Comparison of ENCODE assay signal across 1 cellular context in the genomic region with DNA sequence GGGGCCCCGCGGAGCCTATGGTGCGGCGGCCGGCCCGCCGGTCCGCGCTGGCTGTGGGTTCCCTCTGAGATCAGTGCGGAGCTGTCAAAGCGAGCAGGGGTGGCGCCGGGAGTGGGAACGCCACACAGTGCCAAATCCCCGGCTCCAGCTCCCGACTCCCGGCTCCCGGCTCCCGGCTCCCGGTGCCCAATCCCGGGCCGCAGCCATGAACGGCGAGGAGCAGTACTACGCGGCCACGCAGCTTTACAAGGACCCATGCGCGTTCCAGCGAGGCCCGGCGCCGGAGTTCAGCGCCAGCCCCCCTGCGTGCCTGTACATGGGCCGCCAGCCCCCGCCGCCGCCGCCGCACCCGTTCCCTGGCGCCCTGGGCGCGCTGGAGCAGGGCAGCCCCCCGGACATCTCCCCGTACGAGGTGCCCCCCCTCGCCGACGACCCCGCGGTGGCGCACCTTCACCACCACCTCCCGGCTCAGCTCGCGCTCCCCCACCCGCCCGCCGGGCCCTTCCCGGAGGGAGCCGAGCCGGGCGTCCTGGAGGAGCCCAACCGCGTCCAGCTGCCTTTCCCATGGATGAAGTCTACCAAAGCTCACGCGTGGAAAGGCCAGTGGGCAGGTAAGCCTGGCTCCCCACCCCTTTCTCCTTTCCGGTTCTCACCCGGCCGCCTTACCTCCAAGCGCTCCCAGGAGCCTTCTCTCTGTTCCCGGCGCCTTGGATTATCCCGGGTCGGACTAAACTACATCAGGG.
TF ChIP-seq lines count a peak whose summit lies in the region.

A gene (plus strand): TSS at position 67 of the 743 bp plus-strand sequence. CDS start 139 bp downstream, at position 206.

TF ChIP-seq in HepG2, 621 proteins besides CTCF, POLR2A, EP300 and RAD21 (continued from another document and continues in another):
- TF ChIP-seq JUN (CRISPR knock-in tag; IDR thresholded peaks at IDR 0.05) (no peak), ZNF333 (CRISPR knock-in tag; IDR thresholded peaks at IDR 0.05; ENCODE audit: borderline replicate concordance) (peak; percentile 68; the same call in 1 of the 2 replicates), ZNF326 (CRISPR knock-in tag; IDR thresholded peaks at IDR 0.05; ENCODE audit: borderline replicate concordance) (no peak), ZNF782 (CRISPR knock-in tag; IDR thresholded peaks at IDR 0.05; ENCODE audit: borderline replicate concordance) (no peak), MTA1 (CRISPR knock-in tag; IDR thresholded peaks at IDR 0.05; ENCODE audit: borderline replicate concordance) (peak; percentile 23; the same call in 1 of the 2 replicates), XRCC5 (optimal IDR thresholded peaks at IDR 0.05; ENCODE audit: low read length) (no peak), BCL6 (CRISPR knock-in tag; IDR thresholded peaks at IDR 0.05) (peak; percentile 6; the same call in 1 of the 2 replicates), ZNF709 (CRISPR knock-in tag; IDR thresholded peaks at IDR 0.05) (no peak), RNF2 (conservative IDR thresholded peaks at IDR 0.05; ENCODE audit: low read depth) (0 out of 2 replicates have a peak, but pooled peaks have one; percentile 49), FOXC1 (CRISPR knock-in tag; IDR thresholded peaks at IDR 0.05; ENCODE audit: borderline replicate concordance) (peak; percentile 39; the same call in 1 of the 2 replicates), GABPB1 (CRISPR knock-in tag; IDR thresholded peaks at IDR 0.05) (peak; percentile 55; the same call in 1 of the 2 replicates), HOXA9 (CRISPR knock-in tag; IDR thresholded peaks at IDR 0.05; ENCODE audit: borderline replicate concordance) (no peak), KLF12 (CRISPR knock-in tag; IDR thresholded peaks at IDR 0.05; ENCODE audit: borderline replicate concordance) (0 out of 2 replicates have a peak, but pooled peaks have one; percentile 42), CBX2 (IDR thresholded peaks at IDR 0.05; ENCODE audit: low read depth, low read length) (no peak), CBX2 (CRISPR knock-in tag; IDR thresholded peaks at IDR 0.05; ENCODE audit: low read depth) (peak; percentile 49; the same call in 1 of the 2 replicates)
- TF ChIP-seq, protein P1, sequence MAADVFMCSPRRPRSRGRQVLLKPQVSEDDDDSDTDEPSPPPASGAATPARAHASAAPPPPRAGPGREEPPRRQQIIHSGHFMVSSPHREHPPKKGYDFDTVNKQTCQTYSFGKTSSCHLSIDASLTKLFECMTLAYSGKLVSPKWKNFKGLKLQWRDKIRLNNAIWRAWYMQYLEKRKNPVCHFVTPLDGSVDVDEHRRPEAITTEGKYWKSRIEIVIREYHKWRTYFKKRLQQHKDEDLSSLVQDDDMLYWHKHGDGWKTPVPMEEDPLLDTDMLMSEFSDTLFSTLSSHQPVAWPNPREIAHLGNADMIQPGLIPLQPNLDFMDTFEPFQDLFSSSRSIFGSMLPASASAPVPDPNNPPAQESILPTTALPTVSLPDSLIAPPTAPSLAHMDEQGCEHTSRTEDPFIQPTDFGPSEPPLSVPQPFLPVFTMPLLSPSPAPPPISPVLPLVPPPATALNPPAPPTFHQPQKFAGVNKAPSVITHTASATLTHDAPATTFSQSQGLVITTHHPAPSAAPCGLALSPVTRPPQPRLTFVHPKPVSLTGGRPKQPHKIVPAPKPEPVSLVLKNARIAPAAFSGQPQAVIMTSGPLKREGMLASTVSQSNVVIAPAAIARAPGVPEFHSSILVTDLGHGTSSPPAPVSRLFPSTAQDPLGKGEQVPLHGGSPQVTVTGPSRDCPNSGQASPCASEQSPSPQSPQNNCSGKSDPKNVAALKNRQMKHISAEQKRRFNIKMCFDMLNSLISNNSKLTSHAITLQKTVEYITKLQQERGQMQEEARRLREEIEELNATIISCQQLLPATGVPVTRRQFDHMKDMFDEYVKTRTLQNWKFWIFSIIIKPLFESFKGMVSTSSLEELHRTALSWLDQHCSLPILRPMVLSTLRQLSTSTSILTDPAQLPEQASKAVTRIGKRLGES (CRISPR knock-in tag; IDR thresholded peaks at IDR 0.05; ENCODE audit: borderline replicate concordance) = no peak
- TF ChIP-seq, protein P2, sequence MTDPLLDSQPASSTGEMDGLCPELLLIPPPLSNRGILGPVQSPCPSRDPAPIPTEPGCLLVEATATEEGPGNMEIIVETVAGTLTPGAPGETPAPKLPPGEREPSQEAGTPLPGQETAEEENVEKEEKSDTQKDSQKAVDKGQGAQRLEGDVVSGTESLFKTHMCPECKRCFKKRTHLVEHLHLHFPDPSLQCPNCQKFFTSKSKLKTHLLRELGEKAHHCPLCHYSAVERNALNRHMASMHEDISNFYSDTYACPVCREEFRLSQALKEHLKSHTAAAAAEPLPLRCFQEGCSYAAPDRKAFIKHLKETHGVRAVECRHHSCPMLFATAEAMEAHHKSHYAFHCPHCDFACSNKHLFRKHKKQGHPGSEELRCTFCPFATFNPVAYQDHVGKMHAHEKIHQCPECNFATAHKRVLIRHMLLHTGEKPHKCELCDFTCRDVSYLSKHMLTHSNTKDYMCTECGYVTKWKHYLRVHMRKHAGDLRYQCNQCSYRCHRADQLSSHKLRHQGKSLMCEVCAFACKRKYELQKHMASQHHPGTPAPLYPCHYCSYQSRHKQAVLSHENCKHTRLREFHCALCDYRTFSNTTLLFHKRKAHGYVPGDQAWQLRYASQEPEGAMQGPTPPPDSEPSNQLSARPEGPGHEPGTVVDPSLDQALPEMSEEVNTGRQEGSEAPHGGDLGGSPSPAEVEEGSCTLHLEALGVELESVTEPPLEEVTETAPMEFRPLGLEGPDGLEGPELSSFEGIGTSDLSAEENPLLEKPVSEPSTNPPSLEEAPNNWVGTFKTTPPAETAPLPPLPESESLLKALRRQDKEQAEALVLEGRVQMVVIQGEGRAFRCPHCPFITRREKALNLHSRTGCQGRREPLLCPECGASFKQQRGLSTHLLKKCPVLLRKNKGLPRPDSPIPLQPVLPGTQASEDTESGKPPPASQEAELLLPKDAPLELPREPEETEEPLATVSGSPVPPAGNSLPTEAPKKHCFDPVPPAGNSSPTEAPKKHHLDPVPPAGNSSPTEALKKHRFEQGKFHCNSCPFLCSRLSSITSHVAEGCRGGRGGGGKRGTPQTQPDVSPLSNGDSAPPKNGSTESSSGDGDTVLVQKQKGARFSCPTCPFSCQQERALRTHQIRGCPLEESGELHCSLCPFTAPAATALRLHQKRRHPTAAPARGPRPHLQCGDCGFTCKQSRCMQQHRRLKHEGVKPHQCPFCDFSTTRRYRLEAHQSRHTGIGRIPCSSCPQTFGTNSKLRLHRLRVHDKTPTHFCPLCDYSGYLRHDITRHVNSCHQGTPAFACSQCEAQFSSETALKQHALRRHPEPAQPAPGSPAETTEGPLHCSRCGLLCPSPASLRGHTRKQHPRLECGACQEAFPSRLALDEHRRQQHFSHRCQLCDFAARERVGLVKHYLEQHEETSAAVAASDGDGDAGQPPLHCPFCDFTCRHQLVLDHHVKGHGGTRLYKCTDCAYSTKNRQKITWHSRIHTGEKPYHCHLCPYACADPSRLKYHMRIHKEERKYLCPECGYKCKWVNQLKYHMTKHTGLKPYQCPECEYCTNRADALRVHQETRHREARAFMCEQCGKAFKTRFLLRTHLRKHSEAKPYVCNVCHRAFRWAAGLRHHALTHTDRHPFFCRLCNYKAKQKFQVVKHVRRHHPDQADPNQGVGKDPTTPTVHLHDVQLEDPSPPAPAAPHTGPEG (CRISPR knock-in tag; IDR thresholded peaks at IDR 0.05) = 0 out of 2 replicates have a peak, but pooled peaks have one; percentile 33
- TF ChIP-seq, protein P3, sequence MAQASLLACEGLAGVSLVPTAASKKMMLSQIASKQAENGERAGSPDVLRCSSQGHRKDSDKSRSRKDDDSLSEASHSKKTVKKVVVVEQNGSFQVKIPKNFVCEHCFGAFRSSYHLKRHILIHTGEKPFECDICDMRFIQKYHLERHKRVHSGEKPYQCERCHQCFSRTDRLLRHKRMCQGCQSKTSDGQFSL (CRISPR knock-in tag; IDR thresholded peaks at IDR 0.05) = 0 out of 2 replicates have a peak, but pooled peaks have one; percentile 44
- TF ChIP-seq, protein P4, sequence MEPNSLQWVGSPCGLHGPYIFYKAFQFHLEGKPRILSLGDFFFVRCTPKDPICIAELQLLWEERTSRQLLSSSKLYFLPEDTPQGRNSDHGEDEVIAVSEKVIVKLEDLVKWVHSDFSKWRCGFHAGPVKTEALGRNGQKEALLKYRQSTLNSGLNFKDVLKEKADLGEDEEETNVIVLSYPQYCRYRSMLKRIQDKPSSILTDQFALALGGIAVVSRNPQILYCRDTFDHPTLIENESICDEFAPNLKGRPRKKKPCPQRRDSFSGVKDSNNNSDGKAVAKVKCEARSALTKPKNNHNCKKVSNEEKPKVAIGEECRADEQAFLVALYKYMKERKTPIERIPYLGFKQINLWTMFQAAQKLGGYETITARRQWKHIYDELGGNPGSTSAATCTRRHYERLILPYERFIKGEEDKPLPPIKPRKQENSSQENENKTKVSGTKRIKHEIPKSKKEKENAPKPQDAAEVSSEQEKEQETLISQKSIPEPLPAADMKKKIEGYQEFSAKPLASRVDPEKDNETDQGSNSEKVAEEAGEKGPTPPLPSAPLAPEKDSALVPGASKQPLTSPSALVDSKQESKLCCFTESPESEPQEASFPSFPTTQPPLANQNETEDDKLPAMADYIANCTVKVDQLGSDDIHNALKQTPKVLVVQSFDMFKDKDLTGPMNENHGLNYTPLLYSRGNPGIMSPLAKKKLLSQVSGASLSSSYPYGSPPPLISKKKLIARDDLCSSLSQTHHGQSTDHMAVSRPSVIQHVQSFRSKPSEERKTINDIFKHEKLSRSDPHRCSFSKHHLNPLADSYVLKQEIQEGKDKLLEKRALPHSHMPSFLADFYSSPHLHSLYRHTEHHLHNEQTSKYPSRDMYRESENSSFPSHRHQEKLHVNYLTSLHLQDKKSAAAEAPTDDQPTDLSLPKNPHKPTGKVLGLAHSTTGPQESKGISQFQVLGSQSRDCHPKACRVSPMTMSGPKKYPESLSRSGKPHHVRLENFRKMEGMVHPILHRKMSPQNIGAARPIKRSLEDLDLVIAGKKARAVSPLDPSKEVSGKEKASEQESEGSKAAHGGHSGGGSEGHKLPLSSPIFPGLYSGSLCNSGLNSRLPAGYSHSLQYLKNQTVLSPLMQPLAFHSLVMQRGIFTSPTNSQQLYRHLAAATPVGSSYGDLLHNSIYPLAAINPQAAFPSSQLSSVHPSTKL (CRISPR knock-in tag; IDR thresholded peaks at IDR 0.05) = no peak
- TF ChIP-seq, protein P5, sequence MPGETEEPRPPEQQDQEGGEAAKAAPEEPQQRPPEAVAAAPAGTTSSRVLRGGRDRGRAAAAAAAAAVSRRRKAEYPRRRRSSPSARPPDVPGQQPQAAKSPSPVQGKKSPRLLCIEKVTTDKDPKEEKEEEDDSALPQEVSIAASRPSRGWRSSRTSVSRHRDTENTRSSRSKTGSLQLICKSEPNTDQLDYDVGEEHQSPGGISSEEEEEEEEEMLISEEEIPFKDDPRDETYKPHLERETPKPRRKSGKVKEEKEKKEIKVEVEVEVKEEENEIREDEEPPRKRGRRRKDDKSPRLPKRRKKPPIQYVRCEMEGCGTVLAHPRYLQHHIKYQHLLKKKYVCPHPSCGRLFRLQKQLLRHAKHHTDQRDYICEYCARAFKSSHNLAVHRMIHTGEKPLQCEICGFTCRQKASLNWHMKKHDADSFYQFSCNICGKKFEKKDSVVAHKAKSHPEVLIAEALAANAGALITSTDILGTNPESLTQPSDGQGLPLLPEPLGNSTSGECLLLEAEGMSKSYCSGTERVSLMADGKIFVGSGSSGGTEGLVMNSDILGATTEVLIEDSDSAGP (CRISPR knock-in tag; IDR thresholded peaks at IDR 0.05; ENCODE audit: borderline replicate concordance) = peak; percentile 18; the same call in 1 of the 2 replicates
- TF ChIP-seq, protein P6, sequence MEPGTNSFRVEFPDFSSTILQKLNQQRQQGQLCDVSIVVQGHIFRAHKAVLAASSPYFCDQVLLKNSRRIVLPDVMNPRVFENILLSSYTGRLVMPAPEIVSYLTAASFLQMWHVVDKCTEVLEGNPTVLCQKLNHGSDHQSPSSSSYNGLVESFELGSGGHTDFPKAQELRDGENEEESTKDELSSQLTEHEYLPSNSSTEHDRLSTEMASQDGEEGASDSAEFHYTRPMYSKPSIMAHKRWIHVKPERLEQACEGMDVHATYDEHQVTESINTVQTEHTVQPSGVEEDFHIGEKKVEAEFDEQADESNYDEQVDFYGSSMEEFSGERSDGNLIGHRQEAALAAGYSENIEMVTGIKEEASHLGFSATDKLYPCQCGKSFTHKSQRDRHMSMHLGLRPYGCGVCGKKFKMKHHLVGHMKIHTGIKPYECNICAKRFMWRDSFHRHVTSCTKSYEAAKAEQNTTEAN (CRISPR knock-in tag; conservative IDR thresholded peaks at IDR 0.05) = no peak
- TF ChIP-seq, protein P7, sequence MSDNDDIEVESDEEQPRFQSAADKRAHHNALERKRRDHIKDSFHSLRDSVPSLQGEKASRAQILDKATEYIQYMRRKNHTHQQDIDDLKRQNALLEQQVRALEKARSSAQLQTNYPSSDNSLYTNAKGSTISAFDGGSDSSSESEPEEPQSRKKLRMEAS (IDR thresholded peaks at IDR 0.05) = peak; percentile 34; the same call in 1 of the 2 replicates
- TF ChIP-seq, protein P8, sequence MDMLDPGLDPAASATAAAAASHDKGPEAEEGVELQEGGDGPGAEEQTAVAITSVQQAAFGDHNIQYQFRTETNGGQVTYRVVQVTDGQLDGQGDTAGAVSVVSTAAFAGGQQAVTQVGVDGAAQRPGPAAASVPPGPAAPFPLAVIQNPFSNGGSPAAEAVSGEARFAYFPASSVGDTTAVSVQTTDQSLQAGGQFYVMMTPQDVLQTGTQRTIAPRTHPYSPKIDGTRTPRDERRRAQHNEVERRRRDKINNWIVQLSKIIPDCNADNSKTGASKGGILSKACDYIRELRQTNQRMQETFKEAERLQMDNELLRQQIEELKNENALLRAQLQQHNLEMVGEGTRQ (IDR thresholded peaks at IDR 0.05; ENCODE audit: low read depth, low read length) = no peak
- TF ChIP-seq, protein P8 (CRISPR knock-in tag; IDR thresholded peaks at IDR 0.05; ENCODE audit: borderline replicate concordance) = peak; percentile 57; the same call in 1 of the 2 replicates
- TF ChIP-seq, protein P9, sequence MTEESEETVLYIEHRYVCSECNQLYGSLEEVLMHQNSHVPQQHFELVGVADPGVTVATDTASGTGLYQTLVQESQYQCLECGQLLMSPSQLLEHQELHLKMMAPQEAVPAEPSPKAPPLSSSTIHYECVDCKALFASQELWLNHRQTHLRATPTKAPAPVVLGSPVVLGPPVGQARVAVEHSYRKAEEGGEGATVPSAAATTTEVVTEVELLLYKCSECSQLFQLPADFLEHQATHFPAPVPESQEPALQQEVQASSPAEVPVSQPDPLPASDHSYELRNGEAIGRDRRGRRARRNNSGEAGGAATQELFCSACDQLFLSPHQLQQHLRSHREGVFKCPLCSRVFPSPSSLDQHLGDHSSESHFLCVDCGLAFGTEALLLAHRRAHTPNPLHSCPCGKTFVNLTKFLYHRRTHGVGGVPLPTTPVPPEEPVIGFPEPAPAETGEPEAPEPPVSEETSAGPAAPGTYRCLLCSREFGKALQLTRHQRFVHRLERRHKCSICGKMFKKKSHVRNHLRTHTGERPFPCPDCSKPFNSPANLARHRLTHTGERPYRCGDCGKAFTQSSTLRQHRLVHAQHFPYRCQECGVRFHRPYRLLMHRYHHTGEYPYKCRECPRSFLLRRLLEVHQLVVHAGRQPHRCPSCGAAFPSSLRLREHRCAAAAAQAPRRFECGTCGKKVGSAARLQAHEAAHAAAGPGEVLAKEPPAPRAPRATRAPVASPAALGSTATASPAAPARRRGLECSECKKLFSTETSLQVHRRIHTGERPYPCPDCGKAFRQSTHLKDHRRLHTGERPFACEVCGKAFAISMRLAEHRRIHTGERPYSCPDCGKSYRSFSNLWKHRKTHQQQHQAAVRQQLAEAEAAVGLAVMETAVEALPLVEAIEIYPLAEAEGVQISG (CRISPR knock-in tag; IDR thresholded peaks at IDR 0.05) = 0 out of 2 replicates have a peak, but pooled peaks have one; percentile 21
